ENCODE assay signal across 24 cellular contexts in genomic region chr18:62773691-62774090, GRCh38. TPM values are rescaled to one million over a fixed set of nuclear protein-coding genes. Genes with fewer than 3 reads are reported as not detected.
DNase-seq lines count a peak whose midpoint lies in the region; ATAC-seq, FAIRE-seq and TF ChIP-seq lines count a peak whose summit lies in the region.
"Had no signal": no experiment of that assay in that cellular context is flagged by ENCODE, and none has a peak within 500 bp of the region (broad histone marks: within the 10 kb centered on the region; RNA-seq: fewer than 3 reads in every experiment).

No MANE protein-coding gene starts in this region.

- no peak overlapping the region for H4K8ac ChIP-seq in H1 (ENCODE audit: extremely low read depth, insufficient read depth, low read length)

- H4K91ac ChIP-seq in H1 (replicated peaks; ENCODE audit: insufficient read length, low read length) = no peak overlapping the region

- CTCF ChIA-PET in H1 (lab: Charles Lee; ENCODE audit: partially characterized antibody) (interaction anchor here (0.9 to 2.4 kb wide), 9 partner anchors 9 to 32 kb away, joined by 3 to 7 read pairs (median 4); no protein-coding TSS in a partner anchor), HepG2 (lab: Yijun Ruan, JAX; ENCODE audit: low intra/inter-chr PET ratio, low total read pairs) (no interaction called here), mammary epithelial cell (lab: Charles Lee; ENCODE audit: low non-redundant PET) (no interaction called here)

- H3K27me3 ChIP-seq in cardiac muscle cell = no peaks in the 10 kb centered on the region
- no peaks in the 10 kb centered on the region for H3K27me3 ChIP-seq in heart right ventricle
- no peaks in the 10 kb centered on the region for H3K27me3 ChIP-seq in H1 (replicated peaks in 1 of 4; ENCODE audit: control insufficient read depth in 3 of 4, extremely low read depth in 1 of 4, insufficient read depth in 3 of 4, low read length in 3 of 4)
- H3K27me3 ChIP-seq in HepG2 (ENCODE audit: control insufficient read depth in 1 of 2, insufficient read depth in 2 of 2, low read length in 2 of 2) = no peaks in the 10 kb centered on the region
- H3K27me3 ChIP-seq in uterus = no peaks in the 10 kb centered on the region
- H3K27me3 ChIP-seq in mammary epithelial cell (ENCODE audit: insufficient read depth, low read length) = no peaks in the 10 kb centered on the region
- H3K27me3 ChIP-seq: BLaER1 had no signal

- no peak overlapping the region for H2BK5ac ChIP-seq in H1 (ENCODE audit: low read depth, low read length)

- peaks cover 3 to 9% of the 10 kb centered on the region in 2 experiments for H4K20me1 ChIP-seq in H1 (replicated peaks in 1 of 2; ENCODE audit: control insufficient read depth in 1 of 2, insufficient read depth in 2 of 2, low read length in 2 of 2)
- no peaks in the 10 kb centered on the region for H4K20me1 ChIP-seq in HepG2 (ENCODE audit: insufficient read depth, low read length)
- H4K20me1 ChIP-seq in mammary epithelial cell (ENCODE audit: insufficient read depth, low read length) = no peaks in the 10 kb centered on the region

- no peaks in the 10 kb centered on the region for H3K23me2 ChIP-seq in H1 (ENCODE audit: low read depth, low read length)

- DNase-seq in cardiac muscle cell (ENCODE audit: low read depth in 1 of 2, low spot score in 1 of 2) (no peak), heart right ventricle (no peak), H1 (ENCODE audit: low read depth in 1 of 2, low spot score in 2 of 2) (no peak), HepG2 (ENCODE audit: low spot score) (no peak), uterus (no peak), mammary epithelial cell (no peak), NCI-H1930 (lab: John Stamatoyannopoulos, UW) (no peak), Ammon's horn (ENCODE audit: low spot score) (no peak)
- DNase-seq: CD4-positive, CD25-positive, alpha-beta regulatory T cell; DMS79 treated with DMSO at 0.1 percent for 48 hours; GF-D8; NCI-H1092; NCI-H1417 treated with DMSO at 0.1 percent for 48 hours; NCI-H1694 treated with DMSO at 0.1 percent for 48 hours; NCI-H2081 treated with DMSO at 0.1 percent for 48 hours; NCI-H2171; NCI-H226; NCI-H510A; SIG-M5 had no signal

- H2BK15ac ChIP-seq in H1 (ENCODE audit: low read length) = no peak overlapping the region

- H3K79me1 ChIP-seq in H1 (ENCODE audit: low read depth, low read length) = peaks cover 2% of the 10 kb centered on the region

- no peak overlapping the region for H3K23ac ChIP-seq in H1 (ENCODE audit: insufficient read length)

- H3K14ac ChIP-seq in H1 (ENCODE audit: insufficient read length) = no peak overlapping the region

- H3K4me3 ChIP-seq in cardiac muscle cell (no peak overlapping the region), heart right ventricle (no peak overlapping the region), H1 (ENCODE audit: extremely low read depth in 1 of 4, insufficient read depth in 2 of 4, low read depth in 3 of 4, low read length in 4 of 4) (no peak overlapping the region), HepG2 (replicated peaks in 1 of 3; ENCODE audit: insufficient read depth in 1 of 3, low read depth in 2 of 3, low read length in 3 of 3) (peak overlapping the region in 1 of 3 experiments; percentile 17; a peak in 1 of 6 replicates), uterus (no peak overlapping the region), mammary epithelial cell (replicated peaks in 1 of 3; ENCODE audit: insufficient read depth in 1 of 3, low read depth in 2 of 3, low read length in 3 of 3) (no peak overlapping the region)
- H3K4me3 ChIP-seq: BLaER1, SK-N-MC had no signal

- POLR2A ChIA-PET in H1 (lab: Charles Lee; ENCODE audit: partially characterized antibody) (no interaction called here), HepG2 (lab: Yijun Ruan, JAX) (interaction anchor here (1.1 to 2.2 kb wide), 4 partner anchors 22 to 59 kb away, joined by 3 to 19 read pairs (median 8); partner anchors contain the start of gene PHLPP1)

- H2AFZ ChIP-seq in H1 (ENCODE audit: low read length) = no peak overlapping the region
- no peak overlapping the region for H2AFZ ChIP-seq in HepG2 (ENCODE audit: low read length)
- H2AFZ ChIP-seq in mammary epithelial cell (ENCODE audit: low read depth, low read length) = no peak overlapping the region

- TF ChIP-seq CTCF in cardiac muscle cell (IDR thresholded peaks at IDR 0.05; ENCODE audit: low read depth, low read length) (no peak), heart right ventricle (IDR thresholded peaks at IDR 0.05) (no peak), H1 (IDR thresholded peaks at IDR 0.05; ENCODE audit: control extremely low read depth in 1 of 3, insufficient read depth in 1 of 3, low read depth in 1 of 3, low read length in 3 of 3) (no peak), HepG2 (CRISPR knock-in tag; IDR thresholded peaks at IDR 0.05) (no peak), uterus (IDR thresholded peaks at IDR 0.05) (no peak), mammary epithelial cell (conservative IDR thresholded peaks at IDR 0.05 in 1 of 2, IDR thresholded peaks at IDR 0.05 in 1 of 2; ENCODE audit: extremely low read depth in 1 of 2, insufficient read depth in 1 of 2, low read depth in 1 of 2, low read length in 2 of 2) (no peak)

- TF ChIP-seq RAD21 in H1 (IDR thresholded peaks at IDR 0.05 in 1 of 2, conservative IDR thresholded peaks at IDR 0.05 in 1 of 2; ENCODE audit: low read depth in 2 of 2, low read length in 2 of 2) (no peak), HepG2 (CRISPR knock-in tag; IDR thresholded peaks at IDR 0.05) (no peak)

- 0 out of 2 replicates have a peak overlapping the region, but pooled peaks have one; percentile 44 for H2AK5ac ChIP-seq in H1 (ENCODE audit: low read depth, low read length)

- TF ChIP-seq POLR2A in H1 (IDR thresholded peaks at IDR 0.05; ENCODE audit: control extremely low read depth in 1 of 2, low read depth in 2 of 2, low read length in 2 of 2) = no peak
- TF ChIP-seq POLR2A in HepG2 (IDR thresholded peaks at IDR 0.05; ENCODE audit: insufficient read depth in 1 of 2, low read depth in 2 of 2, low read length in 2 of 2) = no peak
- no peak for TF ChIP-seq POLR2A in uterus (IDR thresholded peaks at IDR 0.05)

- no peak overlapping the region for H3K18ac ChIP-seq in H1 (ENCODE audit: extremely low read depth, low read length)

- H2BK120ac ChIP-seq in H1 (replicated peaks; ENCODE audit: low read depth, low read length) = no peak overlapping the region

- TF ChIP-seq EP300 in H1 (IDR thresholded peaks at IDR 0.05; ENCODE audit: borderline replicate concordance in 1 of 2, low read depth in 2 of 2, low read length in 2 of 2) (no peak), HepG2 (IDR thresholded peaks at IDR 0.05; ENCODE audit: low read depth in 2 of 2, low read length in 2 of 2) (no peak), HepG2 (CRISPR knock-in tag; IDR thresholded peaks at IDR 0.05; ENCODE audit: borderline replicate concordance) (no peak)

- no peak overlapping the region for H4K5ac ChIP-seq in H1 (ENCODE audit: insufficient read length, low read depth, low read length)

- H3K4me1 ChIP-seq in cardiac muscle cell (ENCODE audit: low read depth) = peaks cover 19% of the 10 kb centered on the region
- peaks cover 0 to 25% (median 4%) of the 10 kb centered on the region in 9 donors for H3K4me1 ChIP-seq in heart right ventricle
- peaks cover 0 to 10% (median 4%) of the 10 kb centered on the region in 4 experiments; a peak in 4 of 7 replicates for H3K4me1 ChIP-seq in H1 (replicated peaks in 1 of 4; ENCODE audit: control insufficient read depth in 3 of 4, insufficient read depth in 4 of 4, low read length in 3 of 4)
- H3K4me1 ChIP-seq in HepG2 (ENCODE audit: insufficient read depth, low read length) = peaks cover 59% of the 10 kb centered on the region
- no peaks in the 10 kb centered on the region for H3K4me1 ChIP-seq in uterus
- H3K4me1 ChIP-seq in mammary epithelial cell (ENCODE audit: insufficient read depth, low read length) = peaks cover 11% of the 10 kb centered on the region

- no peak overlapping the region for H3K56ac ChIP-seq in H1 (replicated peaks; ENCODE audit: insufficient read length, low read depth, low read length)

- WGBS in heart right ventricle, 2 donors = 94 to 98% methylated on average over 3 of the region's 3 CpGs
- WGBS in H1 (ENCODE audit: extremely low coverage in 1 of 2, insufficient coverage in 1 of 2, insufficient read length in 1 of 2, insufficient replicate concordance in 2 of 2, low coverage in 1 of 2, low lambda C conversion rate in 2 of 2, missing lambda C conversion rate in 1 of 2), 2 experiments = 80% methylated on average over 3 of the region's 3 CpGs; no CpG with 5 or more reads in 1 of the 2 experiments
- WGBS in HepG2 (ENCODE audit: low lambda C conversion rate) = 87% methylated on average over 3 of the region's 3 CpGs
- 95% methylated on average over 3 of the region's 3 CpGs for WGBS in mammary epithelial cell (ENCODE audit: low coverage, missing lambda C conversion rate)

- BruUV-seq in HepG2 (replicated peaks; lab: Mats Ljungman, UMichigan) = no TSS peak
- no TSS peak for BruUV-seq in mammary epithelial cell (replicated peaks; lab: Mats Ljungman, UMichigan)

- peaks cover 18 to 99% of the 10 kb centered on the region in 2 experiments; a peak in 3 of 4 replicates for H3K79me2 ChIP-seq in H1 (ENCODE audit: control insufficient read depth in 1 of 2, insufficient read depth in 2 of 2, low read length in 2 of 2)
- peaks cover 93% of the 10 kb centered on the region for H3K79me2 ChIP-seq in HepG2 (ENCODE audit: insufficient read depth, low read length)
- peaks cover 88% of the 10 kb centered on the region for H3K79me2 ChIP-seq in mammary epithelial cell (ENCODE audit: insufficient read depth, low read length)

- no peaks in the 10 kb centered on the region for H3K36me3 ChIP-seq in cardiac muscle cell
- no peaks in the 10 kb centered on the region for H3K36me3 ChIP-seq in heart right ventricle
- no peaks in the 10 kb centered on the region; a peak in 1 of 8 replicates for H3K36me3 ChIP-seq in H1 (ENCODE audit: control insufficient read depth in 2 of 4, insufficient read depth in 4 of 4, low read length in 3 of 4)
- H3K36me3 ChIP-seq in HepG2 (replicated peaks in 1 of 2; ENCODE audit: control insufficient read depth in 1 of 2, insufficient read depth in 2 of 2, low read length in 2 of 2) = no peaks in the 10 kb centered on the region
- no peaks in the 10 kb centered on the region for H3K36me3 ChIP-seq in uterus
- H3K36me3 ChIP-seq in mammary epithelial cell (ENCODE audit: insufficient read depth, low read length) = no peaks in the 10 kb centered on the region

- H3K9ac ChIP-seq in H1 (replicated peaks in 1 of 4; ENCODE audit: extremely low read depth in 1 of 4, low read depth in 3 of 4, low read length in 3 of 4) (no peak overlapping the region), HepG2 (ENCODE audit: insufficient read depth, low read depth, low read length) (no peak overlapping the region), mammary epithelial cell (ENCODE audit: insufficient read depth, low read length) (no peak overlapping the region)
- H3K9ac ChIP-seq: BLaER1 had no signal

- no peak overlapping the region for H2BK20ac ChIP-seq in H1 (ENCODE audit: low read length)

- H2BK12ac ChIP-seq in H1 (ENCODE audit: low read depth, low read length) = no peak overlapping the region

- H3K27ac ChIP-seq in cardiac muscle cell = peak overlapping the region; percentile 63
- H3K27ac ChIP-seq in heart right ventricle = no peak overlapping the region
- no peak overlapping the region for H3K27ac ChIP-seq in H1 (ENCODE audit: low read depth, low read length)
- H3K27ac ChIP-seq in HepG2 (ENCODE audit: extremely low read length, insufficient read depth, low read length) = peak overlapping the region; percentile 74
- H3K27ac ChIP-seq in uterus = no peak overlapping the region
- H3K27ac ChIP-seq in mammary epithelial cell (ENCODE audit: insufficient read depth, low read depth, low read length) = no peak overlapping the region
- H3K27ac ChIP-seq: BLaER1, HL-60, SK-N-MC had no signal

- in situ Hi-C loops in HepG2 (cut with HindIII; ENCODE audit: extremely low pct_ligation_motif_present, low pct_unique_long_range_greater_than_20kb) (no loop called here), mammary epithelial cell (cut with MboI; ENCODE audit: low sequenced_read_pairs in 2 of 2) (no loop called here)

- FAIRE-seq in H1 (lab: Jason Lieb, UNC) = no peak
- FAIRE-seq in HepG2 (lab: Jason Lieb, UNC) = no peak
- FAIRE-seq: H54, RCC 7860 had no signal

- H3K4ac ChIP-seq in H1 (replicated peaks; ENCODE audit: insufficient read length, low read depth, low read length) = no peak overlapping the region

- dilution Hi-C loops in mammary epithelial cell (cut with HindIII; ENCODE audit: low sequenced_read_pairs) = no loop called here

- ATAC-seq in heart right ventricle = no peak
- 0 out of 3 replicates have a peak, but pooled peaks have one; percentile 23 for ATAC-seq in HepG2

- intact Hi-C loops in heart right ventricle (cut with DNase I) (loop anchor here in 1 of 10 donors (10.0 kb wide), 1 partner anchor 49 kb away; no protein-coding TSS in a partner anchor), HepG2 (cut with micrococcal nuclease; ENCODE audit: unreplicated experiment) (loop anchor here (1.0 kb wide), 1 partner anchor 32 kb away; no protein-coding TSS in a partner anchor), uterus (cut with DNase I; ENCODE audit: low total_unique reads) (no loop called here), mammary epithelial cell (cut with micrococcal nuclease) (no loop called here)

- H3K4me2 ChIP-seq in H1 (ENCODE audit: insufficient read depth in 1 of 2, low read depth in 2 of 2, low read length in 2 of 2) (peak overlapping the region in 1 of 2 experiments; percentile 16; a peak in 1 of 4 replicates), HepG2 (ENCODE audit: low read depth, low read length) (peak overlapping the region; percentile 64), mammary epithelial cell (ENCODE audit: insufficient read depth, low read depth, low read length) (no peak overlapping the region)

- H3K9me3 ChIP-seq in cardiac muscle cell (ENCODE audit: low read depth) = no peaks in the 10 kb centered on the region
- no peaks in the 10 kb centered on the region for H3K9me3 ChIP-seq in heart right ventricle
- no peaks in the 10 kb centered on the region for H3K9me3 ChIP-seq in H1 (ENCODE audit: insufficient read depth in 2 of 2, low read depth in 1 of 2, low read length in 1 of 2)
- no peaks in the 10 kb centered on the region for H3K9me3 ChIP-seq in HepG2 (ENCODE audit: low read length)
- no peaks in the 10 kb centered on the region for H3K9me3 ChIP-seq in uterus
- H3K9me3 ChIP-seq in mammary epithelial cell (replicated peaks; ENCODE audit: insufficient read depth, low read length) = no peaks in the 10 kb centered on the region

RNA-seq across cellular contexts. Expression of gene PHLPP1, which starts 58.4 kb away (rescaled TPM):
- total RNA-seq in cardiac muscle cell = 13.6 and 25.8 TPM in 2 replicates
- 6.3 and 11.3 TPM in 2 replicates for polyA plus RNA-seq in cardiac muscle cell
- 10 to 100 TPM in 3 of 10 donors, 1 to 10 TPM in 7; 4.2 to 10.7 (median 8.4) TPM for total RNA-seq in heart right ventricle
- 1 to 10 TPM; 1.8 to 2.0 TPM for polyA plus RNA-seq in heart right ventricle
- total RNA-seq in H1 (2021; fragmentation: NEBNext Ultra II Directional; extraction: Animal tissue kit (Norgen Biotek cat#: 25700)) = 66.3 and 67.4 TPM in 2 replicates
- polyA plus RNA-seq in H1 (2011; rRNA removed) = 26.6 and 28.0 TPM in 2 replicates
- 23.4 TPM for polyA plus RNA-seq in H1 (2011; cell fraction: cytosol; rRNA removed)
- 34.7 TPM for polyA plus RNA-seq in H1 (2011; cell fraction: nucleus; rRNA removed)
- 25.6 to 34.5 TPM (median 29.9 TPM) in 4 replicates for polyA plus RNA-seq in H1 (2012, experiment 1 of 2)
- 10.4 TPM for polyA plus RNA-seq in H1 (2012, experiment 2 of 2)
- polyA plus RNA-seq in H1 (2013, experiment 1 of 2) = 24.5 TPM
- polyA plus RNA-seq in H1 (2013, experiment 2 of 2) = 25.0 TPM
- 52.5 and 99.6 TPM in 2 replicates for polyA minus RNA-seq in H1 (2011; rRNA and poly(A)+ RNA removed)
- polyA minus RNA-seq in H1 (2011; cell fraction: cytosol; rRNA and poly(A)+ RNA removed) = 46.8 TPM
- 82.8 TPM for polyA minus RNA-seq in H1 (2011; cell fraction: nucleus; rRNA and poly(A)+ RNA removed)
- 18.5 and 19.8 TPM in 2 replicates for total RNA-seq in HepG2 (2016; rRNA removed; fragmentation: Illumina TruSeq; extraction: Trizol)
- 8.5 and 10.8 TPM in 2 replicates for total RNA-seq in HepG2 (2016; cell fraction: cytosol; rRNA removed; fragmentation: Illumina TruSeq; extraction: Trizol; ENCODE audit: low read depth)
- total RNA-seq in HepG2 (2016; cell fraction: insoluble cytoplasmic fraction; rRNA removed; fragmentation: Illumina TruSeq; extraction: Trizol) = 16.7 and 17.3 TPM in 2 replicates
- 8.5 and 10.8 TPM in 2 replicates for total RNA-seq in HepG2 (2016; cell fraction: membrane; rRNA removed; fragmentation: Illumina TruSeq; extraction: Trizol)
- 29.4 and 39.2 TPM in 2 replicates for total RNA-seq in HepG2 (2016; cell fraction: nucleus; rRNA removed; fragmentation: Illumina TruSeq; extraction: Trizol)
- polyA plus RNA-seq in HepG2 (2011; rRNA removed) = 9.2 and 9.8 TPM in 2 replicates
- polyA plus RNA-seq in HepG2 (2011; cell fraction: cytosol; rRNA removed) = 7.0 and 7.7 TPM in 2 replicates
- 11.5 and 13.7 TPM in 2 replicates for polyA plus RNA-seq in HepG2 (2011; cell fraction: nucleus; rRNA removed)
- 9.2 and 15.8 TPM in 2 replicates for polyA plus RNA-seq in HepG2 (2012)
- polyA plus RNA-seq in HepG2 (2016; cell fraction: cytosol; fragmentation: Illumina TruSeq; extraction: Trizol; ENCODE audit: low read depth) = 0.60 and 0.61 TPM in 2 replicates
- 13.0 and 17.3 TPM in 2 replicates for polyA plus RNA-seq in HepG2 (2016; cell fraction: insoluble cytoplasmic fraction; fragmentation: Illumina TruSeq; extraction: Trizol; ENCODE audit: low read depth)
- polyA plus RNA-seq in HepG2 (2016; cell fraction: membrane; fragmentation: Illumina TruSeq; extraction: Trizol; ENCODE audit: low read depth) = 2.3 and 2.5 TPM in 2 replicates
- polyA plus RNA-seq in HepG2 (2016; cell fraction: nucleus; fragmentation: Illumina TruSeq; extraction: Trizol; ENCODE audit: insufficient read depth, low read depth) = 17.6 and 19.5 TPM in 2 replicates
- polyA minus RNA-seq in HepG2 (2011; rRNA and poly(A)+ RNA removed; ENCODE audit: low replicate concordance) = 17.9 and 28.2 TPM in 2 replicates
- 24.3 and 29.5 TPM in 2 replicates for polyA minus RNA-seq in HepG2 (2011; cell fraction: cytosol; rRNA and poly(A)+ RNA removed)
- polyA minus RNA-seq in HepG2 (2011; cell fraction: nucleus; rRNA and poly(A)+ RNA removed) = 61.7 and 84.3 TPM in 2 replicates
- 10 to 100 TPM; 10.6 to 32.4 (median 14.1) TPM for total RNA-seq in uterus
- total RNA-seq in mammary epithelial cell = 10 to 100 TPM in 1 of 2 donors, 1 to 10 TPM in 1; 9.3 to 14.8 TPM
- polyA plus RNA-seq in mammary epithelial cell = 8.4 TPM
- 36.2 TPM for polyA minus RNA-seq in mammary epithelial cell

Comparison
In these comparisons a context has a peak if more than half of its experiments do, and no peak if none do; other contexts are left out.
1. H3K27ac ChIP-seq: peak in cardiac muscle cell (single experiment) and HepG2 (single experiment); none in heart right ventricle (0 of 10), H1 (single experiment), uterus (0 of 2) and mammary epithelial cell (single experiment).